ENCODE assay signal across 1 cellular context in the genomic region with DNA sequence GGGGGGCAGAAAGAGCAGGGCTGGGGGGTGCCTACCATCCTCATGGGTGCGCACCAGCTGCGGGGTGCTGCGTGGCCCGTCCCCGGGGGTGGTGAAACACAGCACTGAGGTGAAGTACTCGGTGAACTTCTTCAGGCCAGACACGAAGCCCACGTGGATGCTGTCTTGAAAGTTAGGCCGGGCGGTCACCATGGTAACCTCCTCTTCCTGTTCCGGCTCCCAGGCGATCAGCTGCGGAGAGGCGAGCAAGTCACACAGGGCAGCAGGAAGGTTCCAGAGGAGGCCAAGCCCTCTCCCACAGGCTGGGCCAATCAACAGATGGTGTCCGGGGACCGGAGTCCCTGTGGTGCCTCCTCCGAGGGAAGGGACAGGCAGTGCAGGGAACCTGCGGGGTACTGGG.
TF ChIP-seq lines count a peak whose summit lies in the region.

No MANE protein-coding gene starts in this region.

TF ChIP-seq in HCT116, 20 proteins besides CTCF, POLR2A, EP300 and RAD21 (continued from another document):
- TF ChIP-seq, protein P1, sequence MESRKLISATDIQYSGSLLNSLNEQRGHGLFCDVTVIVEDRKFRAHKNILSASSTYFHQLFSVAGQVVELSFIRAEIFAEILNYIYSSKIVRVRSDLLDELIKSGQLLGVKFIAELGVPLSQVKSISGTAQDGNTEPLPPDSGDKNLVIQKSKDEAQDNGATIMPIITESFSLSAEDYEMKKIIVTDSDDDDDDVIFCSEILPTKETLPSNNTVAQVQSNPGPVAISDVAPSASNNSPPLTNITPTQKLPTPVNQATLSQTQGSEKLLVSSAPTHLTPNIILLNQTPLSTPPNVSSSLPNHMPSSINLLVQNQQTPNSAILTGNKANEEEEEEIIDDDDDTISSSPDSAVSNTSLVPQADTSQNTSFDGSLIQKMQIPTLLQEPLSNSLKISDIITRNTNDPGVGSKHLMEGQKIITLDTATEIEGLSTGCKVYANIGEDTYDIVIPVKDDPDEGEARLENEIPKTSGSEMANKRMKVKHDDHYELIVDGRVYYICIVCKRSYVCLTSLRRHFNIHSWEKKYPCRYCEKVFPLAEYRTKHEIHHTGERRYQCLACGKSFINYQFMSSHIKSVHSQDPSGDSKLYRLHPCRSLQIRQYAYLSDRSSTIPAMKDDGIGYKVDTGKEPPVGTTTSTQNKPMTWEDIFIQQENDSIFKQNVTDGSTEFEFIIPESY (IDR thresholded peaks at IDR 0.05; ENCODE audit: extremely low read depth, insufficient replicate concordance, low read length), result no peak
- TF ChIP-seq ZNF274 (IDR thresholded peaks at IDR 0.05; ENCODE audit: low read depth, low read length), result no peak
- TF ChIP-seq, protein P2, sequence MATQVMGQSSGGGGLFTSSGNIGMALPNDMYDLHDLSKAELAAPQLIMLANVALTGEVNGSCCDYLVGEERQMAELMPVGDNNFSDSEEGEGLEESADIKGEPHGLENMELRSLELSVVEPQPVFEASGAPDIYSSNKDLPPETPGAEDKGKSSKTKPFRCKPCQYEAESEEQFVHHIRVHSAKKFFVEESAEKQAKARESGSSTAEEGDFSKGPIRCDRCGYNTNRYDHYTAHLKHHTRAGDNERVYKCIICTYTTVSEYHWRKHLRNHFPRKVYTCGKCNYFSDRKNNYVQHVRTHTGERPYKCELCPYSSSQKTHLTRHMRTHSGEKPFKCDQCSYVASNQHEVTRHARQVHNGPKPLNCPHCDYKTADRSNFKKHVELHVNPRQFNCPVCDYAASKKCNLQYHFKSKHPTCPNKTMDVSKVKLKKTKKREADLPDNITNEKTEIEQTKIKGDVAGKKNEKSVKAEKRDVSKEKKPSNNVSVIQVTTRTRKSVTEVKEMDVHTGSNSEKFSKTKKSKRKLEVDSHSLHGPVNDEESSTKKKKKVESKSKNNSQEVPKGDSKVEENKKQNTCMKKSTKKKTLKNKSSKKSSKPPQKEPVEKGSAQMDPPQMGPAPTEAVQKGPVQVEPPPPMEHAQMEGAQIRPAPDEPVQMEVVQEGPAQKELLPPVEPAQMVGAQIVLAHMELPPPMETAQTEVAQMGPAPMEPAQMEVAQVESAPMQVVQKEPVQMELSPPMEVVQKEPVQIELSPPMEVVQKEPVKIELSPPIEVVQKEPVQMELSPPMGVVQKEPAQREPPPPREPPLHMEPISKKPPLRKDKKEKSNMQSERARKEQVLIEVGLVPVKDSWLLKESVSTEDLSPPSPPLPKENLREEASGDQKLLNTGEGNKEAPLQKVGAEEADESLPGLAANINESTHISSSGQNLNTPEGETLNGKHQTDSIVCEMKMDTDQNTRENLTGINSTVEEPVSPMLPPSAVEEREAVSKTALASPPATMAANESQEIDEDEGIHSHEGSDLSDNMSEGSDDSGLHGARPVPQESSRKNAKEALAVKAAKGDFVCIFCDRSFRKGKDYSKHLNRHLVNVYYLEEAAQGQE (IDR thresholded peaks at IDR 0.05; ENCODE audit: low read depth), result no peak
TF ChIP-seq in HCT116: peak in this region for 0.
